In the genomic region with DNA sequence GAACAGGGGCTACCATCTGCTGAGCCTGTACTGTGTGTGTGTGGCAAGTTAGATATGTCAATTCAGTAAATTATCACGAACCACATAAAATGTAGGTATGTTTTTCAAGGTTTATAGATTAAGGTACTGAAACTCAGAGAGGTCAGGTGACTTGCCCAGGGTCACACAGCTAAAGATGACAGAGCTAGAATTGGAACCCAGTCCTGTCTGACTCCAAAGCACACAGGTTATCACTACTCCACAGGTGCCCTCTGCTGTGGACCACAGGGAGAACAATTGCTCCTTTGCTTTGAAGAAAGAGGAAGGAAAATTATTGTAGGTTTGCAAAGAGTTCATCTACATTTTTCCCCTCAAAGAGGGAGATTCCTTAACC, we compare ENCODE assay signal across 15 cellular contexts.
A peak's percentile ranks its signal among the peaks of the same experiment; 100 is the strongest.
DNase-seq lines count a peak whose midpoint lies in the region; ATAC-seq, FAIRE-seq and TF ChIP-seq lines count a peak whose summit lies in the region.
"Had no signal": no experiment of that assay in that cellular context is flagged by ENCODE, and none has a peak within 500 bp of the region (broad histone marks: within the 10 kb centered on the region; RNA-seq: fewer than 3 reads in every experiment).

No MANE protein-coding gene starts in this region.

- peak overlapping the region in 1 of 5 experiments; percentile 36 for H3K4me3 Mint-ChIP-seq in brain
- H3K4me3 Mint-ChIP-seq in stimulated activated effector memory CD8-positive, alpha-beta T cell treated with anti-CD3 and anti-CD28 coated beads, Interleukin-12 subunit alpha, Interleukin-12 subunit beta, amount 100 ng/mL, for 72 hours = no peak overlapping the region
- H3K4me3 Mint-ChIP-seq: activated CD4-positive, alpha-beta T cell treated with anti-CD3 and anti-CD28 coated beads for 36 hours; GM23338 had no signal

- H2AFZ ChIP-seq in HepG2 (ENCODE audit: low read length) = no peak overlapping the region

- H3K4me2 ChIP-seq in HepG2 (ENCODE audit: low read depth, low read length) = peak overlapping the region; percentile 83
- H3K4me2 ChIP-seq: GM23338 had no signal

- FAIRE-seq in HepG2 (lab: Jason Lieb, UNC) = peak; percentile 54
- FAIRE-seq in urothelium cell line (lab: Jason Lieb, UNC) = peak; percentile 67
- FAIRE-seq: GM19239 had no signal

- peak overlapping the region in 4 of 5 experiments; percentile 28 to 95 (median 83) for H3K27ac Mint-ChIP-seq in brain
- H3K27ac Mint-ChIP-seq in stimulated activated effector memory CD8-positive, alpha-beta T cell treated with anti-CD3 and anti-CD28 coated beads, Interleukin-12 subunit alpha, Interleukin-12 subunit beta, amount 100 ng/mL, for 72 hours = no peak overlapping the region
- H3K27ac Mint-ChIP-seq: activated CD4-positive, alpha-beta T cell treated with anti-CD3 and anti-CD28 coated beads for 36 hours; activated T-helper 2 cell treated with anti-CD3 and anti-CD28 coated beads, Interferon-gamma antibody, Interleukin-2, Interleukin-4, amounts not matched to agents 10 μg/mL and 5 μg/mL and 100 μg/mL, durations not matched to agents 14 hours and 24 hours and 36 hours; GM23338 had no signal

- H3K9me3 ChIP-seq in HepG2 (ENCODE audit: low read length) (peaks cover 7% of the 10 kb centered on the region; the same call in 1 of the 2 replicates), right lobe of liver (no peaks in the 10 kb centered on the region), mesodermal cell (ENCODE audit: control insufficient read depth, low read length) (peaks cover 9% of the 10 kb centered on the region)

- peaks cover 7% of the 10 kb centered on the region for H3K27me3 Mint-ChIP-seq in brain

- H3K79me2 ChIP-seq in HepG2 (ENCODE audit: insufficient read depth, low read length) = no peaks in the 10 kb centered on the region

- H3K27me3 ChIP-seq in HepG2 (ENCODE audit: control insufficient read depth in 1 of 2, insufficient read depth in 2 of 2, low read length in 2 of 2) (peaks cover 2 to 25% of the 10 kb centered on the region in 2 experiments; a peak in 3 of 5 replicates), right lobe of liver (no peaks in the 10 kb centered on the region)

- CTCF ChIA-PET in HepG2 (lab: Yijun Ruan, JAX; ENCODE audit: low intra/inter-chr PET ratio, low total read pairs) = no interaction called here

- ATAC-seq in HepG2 (no peak), right lobe of liver (no peak)
- ATAC-seq in stimulated activated effector memory CD8-positive, alpha-beta T cell treated with anti-CD3 and anti-CD28 coated beads, Interleukin-12 subunit alpha, Interleukin-12 subunit beta, amount 100 ng/mL, for 72 hours = no peak
- ATAC-seq: activated CD4-positive, alpha-beta T cell treated with anti-CD3 and anti-CD28 coated beads for 36 hours had no signal

- intact Hi-C loops in HepG2 (cut with micrococcal nuclease; ENCODE audit: unreplicated experiment) = loop anchor here (10.0 kb wide), 1 partner anchor 331 kb away; no protein-coding TSS in a partner anchor
- intact Hi-C loops in right lobe of liver (cut with DNase I) = no loop called here

- H4K20me1 ChIP-seq in HepG2 (ENCODE audit: insufficient read depth, low read length) = no peaks in the 10 kb centered on the region

- peaks cover 30% of the 10 kb centered on the region for H3K4me1 Mint-ChIP-seq in brain
- peaks cover 13% of the 10 kb centered on the region for H3K4me1 Mint-ChIP-seq in stimulated activated effector memory CD8-positive, alpha-beta T cell treated with anti-CD3 and anti-CD28 coated beads, Interleukin-12 subunit alpha, Interleukin-12 subunit beta, amount 100 ng/mL, for 72 hours
- H3K4me1 Mint-ChIP-seq: activated CD4-positive, alpha-beta T cell treated with anti-CD3 and anti-CD28 coated beads for 36 hours had no signal

- in situ Hi-C loops in HepG2 (cut with HindIII; ENCODE audit: extremely low pct_ligation_motif_present, low pct_unique_long_range_greater_than_20kb) = no loop called here

- TF ChIP-seq POLR2A in HepG2 (IDR thresholded peaks at IDR 0.05; ENCODE audit: insufficient read depth in 1 of 2, low read depth in 2 of 2, low read length in 2 of 2) (no peak), right lobe of liver (IDR thresholded peaks at IDR 0.05) (no peak)

- TSS peak; percentile 58 for BruUV-seq in HepG2 (replicated peaks; lab: Mats Ljungman, UMichigan)

- 33% methylated on average over 1 of the region's 1 CpG for WGBS in HepG2 (ENCODE audit: low lambda C conversion rate)
- 31% methylated on average over 1 of the region's 1 CpG for WGBS in right lobe of liver (ENCODE audit: insufficient coverage, low coverage, low lambda C conversion rate, missing lambda C conversion rate)
- 100% methylated on average over 1 of the region's 1 CpG; no CpG with 5 or more reads in 1 of the 2 experiments for WGBS in mesodermal cell (ENCODE audit: insufficient coverage in 2 of 2), 2 experiments

- H3K27ac ChIP-seq in HepG2 (ENCODE audit: extremely low read length, insufficient read depth, low read length) (no peak overlapping the region), right lobe of liver (no peak overlapping the region), mesodermal cell (ENCODE audit: low read depth, low read length, severe bottlenecking) (peak overlapping the region; percentile 86)

- H3K4me3 ChIP-seq in HepG2 (replicated peaks in 1 of 3; ENCODE audit: insufficient read depth in 1 of 3, low read depth in 2 of 3, low read length in 3 of 3) = peak overlapping the region in 2 of 3 experiments; percentile 6 to 60; a peak in 1 of 6 replicates
- no peak overlapping the region for H3K4me3 ChIP-seq in right lobe of liver
- no peak overlapping the region for H3K4me3 ChIP-seq in mesodermal cell (ENCODE audit: extremely low read depth, insufficient read depth, low read length, poor library complexity, severe bottlenecking)
- H3K4me3 ChIP-seq: GM23338 had no signal

- TF ChIP-seq EP300 in HepG2 (IDR thresholded peaks at IDR 0.05; ENCODE audit: low read depth in 2 of 2, low read length in 2 of 2) (no peak), HepG2 (CRISPR knock-in tag; IDR thresholded peaks at IDR 0.05; ENCODE audit: borderline replicate concordance) (no peak)

- TF ChIP-seq CTCF in HepG2 (CRISPR knock-in tag; IDR thresholded peaks at IDR 0.05) (peak; percentile 4; the same call in 1 of the 2 replicates), right lobe of liver (IDR thresholded peaks at IDR 0.05) (no peak), brain (conservative IDR thresholded peaks at IDR 0.05) (no peak)

- H3K4me1 ChIP-seq in HepG2 (ENCODE audit: insufficient read depth, low read length) (peaks cover 64% of the 10 kb centered on the region), right lobe of liver (no peaks in the 10 kb centered on the region), mesodermal cell (ENCODE audit: control insufficient read depth, insufficient read depth, low read length, poor library complexity, severe bottlenecking) (peaks cover 63% of the 10 kb centered on the region)

- no peak for DNase-seq in HepG2 (ENCODE audit: low spot score)
- DNase-seq in right lobe of liver = no peak
- DNase-seq in urothelium cell line (ENCODE audit: low spot score) = no peak
- no peak for DNase-seq in AG08396 (ENCODE audit: low spot score)
- DNase-seq in stimulated activated effector memory CD8-positive, alpha-beta T cell treated with anti-CD3 and anti-CD28 coated beads, Interleukin-12 subunit alpha, Interleukin-12 subunit beta, amount 100 ng/mL, for 72 hours (ENCODE audit: low spot score in 2 of 2) = no peak
- no peak for DNase-seq in DMS153 treated with DMSO at 0.1 percent for 48 hours (lab: John Stamatoyannopoulos, UW; ENCODE audit: unreplicated experiment)
- DNase-seq: activated CD4-positive, alpha-beta T cell treated with anti-CD3 and anti-CD28 coated beads for 36 hours; AML-193; central memory CD4-positive, alpha-beta T cell; stimulated activated CD8-positive, alpha-beta memory T cell treated with anti-CD3 and anti-CD28 coated beads, Interleukin-4, amount 100 ng/mL, for 48 hours had no signal

- POLR2A ChIA-PET in HepG2 (lab: Yijun Ruan, JAX) = no interaction called here

- H3K9me3 Mint-ChIP-seq in brain = peaks cover 0 to 2% (median 0%) of the 10 kb centered on the region in 5 experiments
- no peaks in the 10 kb centered on the region for H3K9me3 Mint-ChIP-seq in stimulated activated effector memory CD8-positive, alpha-beta T cell treated with anti-CD3 and anti-CD28 coated beads, Interleukin-12 subunit alpha, Interleukin-12 subunit beta, amount 100 ng/mL, for 72 hours
- H3K9me3 Mint-ChIP-seq: activated T-helper 2 cell treated with anti-CD3 and anti-CD28 coated beads, Interferon-gamma antibody, Interleukin-2, Interleukin-4, amounts not matched to agents 10 μg/mL and 5 μg/mL and 100 μg/mL, durations not matched to agents 14 hours and 24 hours and 36 hours; GM23338 had no signal

- H3K36me3 ChIP-seq in HepG2 (replicated peaks in 1 of 2; ENCODE audit: control insufficient read depth in 1 of 2, insufficient read depth in 2 of 2, low read length in 2 of 2) (no peaks in the 10 kb centered on the region), right lobe of liver (no peaks in the 10 kb centered on the region), mesodermal cell (ENCODE audit: control insufficient read depth, insufficient read depth, low read length) (no peaks in the 10 kb centered on the region)

- H3K9ac ChIP-seq in HepG2 (ENCODE audit: insufficient read depth, low read depth, low read length) = peak overlapping the region; percentile 42; the same call in 1 of the 2 replicates

- H3K36me3 Mint-ChIP-seq in brain = no peaks in the 10 kb centered on the region
- no peaks in the 10 kb centered on the region for H3K36me3 Mint-ChIP-seq in stimulated activated effector memory CD8-positive, alpha-beta T cell treated with anti-CD3 and anti-CD28 coated beads, Interleukin-12 subunit alpha, Interleukin-12 subunit beta, amount 100 ng/mL, for 72 hours

- no peak for TF ChIP-seq RAD21 in HepG2 (CRISPR knock-in tag; IDR thresholded peaks at IDR 0.05)

TF ChIP-seq in HepG2, 621 proteins besides CTCF, POLR2A, EP300 and RAD21 (continues in another document):
- no peak for TF ChIP-seq RBFOX2 (IDR thresholded peaks at IDR 0.05; ENCODE audit: low read depth, low read length)
- peak; percentile 90; the same call in 1 of the 2 replicates for TF ChIP-seq ZNF768 (CRISPR knock-in tag; IDR thresholded peaks at IDR 0.05)
- peak; percentile 55 for TF ChIP-seq KDM1A (CRISPR knock-in tag; IDR thresholded peaks at IDR 0.05)
- TF ChIP-seq ZMYM3 (CRISPR knock-in tag; IDR thresholded peaks at IDR 0.05) = peak; percentile 67; the same call in 1 of the 2 replicates
- TF ChIP-seq SP4 (CRISPR knock-in tag; IDR thresholded peaks at IDR 0.05) = 0 out of 2 replicates have a peak, but pooled peaks have one; percentile 27
- 0 out of 2 replicates have a peak, but pooled peaks have one; percentile 47 for TF ChIP-seq RCOR2 (CRISPR knock-in tag; IDR thresholded peaks at IDR 0.05)
- TF ChIP-seq ZNF558 (CRISPR knock-in tag; IDR thresholded peaks at IDR 0.05; ENCODE audit: borderline replicate concordance) = no peak
- TF ChIP-seq ZNF652 (CRISPR knock-in tag; IDR thresholded peaks at IDR 0.05; ENCODE audit: borderline replicate concordance, low read depth) = peak; percentile 66; the same call in 1 of the 2 replicates
- TF ChIP-seq ZNF431 (CRISPR knock-in tag; IDR thresholded peaks at IDR 0.05; ENCODE audit: borderline replicate concordance, low read depth) = no peak
- peak; percentile 41 for TF ChIP-seq ZFP36 (IDR thresholded peaks at IDR 0.05; ENCODE audit: borderline replicate concordance, low read depth, low read length, partially characterized antibody)

Comparison
In these comparisons a context has a peak if more than half of its experiments do, and no peak if none do; other contexts are left out.
1. H3K4me3 ChIP-seq: peak in HepG2 (2 of 3); none in right lobe of liver (0 of 3) and mesodermal cell (single experiment).